ENCODE assay signal across 28 cellular contexts in the genomic region with DNA sequence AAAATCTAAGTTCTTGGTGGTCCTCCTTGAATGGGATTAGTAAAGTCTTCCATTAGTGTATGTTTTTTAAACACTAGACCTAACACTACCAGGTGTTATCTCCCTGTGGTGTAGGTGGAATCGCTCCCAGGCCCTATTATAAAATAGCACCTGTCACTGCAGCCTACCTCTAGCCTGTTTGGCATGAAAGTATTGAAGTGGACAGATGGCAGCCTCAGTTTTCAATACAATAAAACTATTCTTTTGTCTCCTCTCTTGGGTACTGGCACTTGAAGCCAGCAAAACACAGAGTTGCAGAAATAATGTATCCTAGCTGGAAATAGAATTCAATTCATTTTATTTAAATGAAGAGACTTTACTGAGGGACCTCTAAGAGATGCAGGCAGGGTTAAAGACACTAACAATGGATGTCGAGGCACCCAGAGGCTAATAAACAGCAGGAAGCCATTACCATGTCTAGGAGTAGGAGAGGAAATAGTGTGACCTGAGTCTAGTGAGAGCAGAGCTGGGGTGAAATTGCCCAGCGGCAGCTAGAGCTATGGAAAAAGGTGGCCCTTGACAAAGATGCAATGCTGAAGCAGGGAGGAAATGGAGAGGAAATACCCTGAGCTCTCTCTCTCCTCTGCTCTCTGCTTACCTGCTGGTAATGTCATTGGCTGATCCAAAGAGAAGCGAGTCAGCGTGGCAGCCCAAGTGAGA. TPM values are rescaled to one million over a fixed set of nuclear protein-coding genes. Genes with fewer than 3 reads are reported as not detected.
DNase-seq lines count a peak whose midpoint lies in the region; ATAC-seq, FAIRE-seq and TF ChIP-seq lines count a peak whose summit lies in the region.
"Had no signal": no experiment of that assay in that cellular context is flagged by ENCODE, and none has a peak within 500 bp of the region (broad histone marks: within the 10 kb centered on the region; RNA-seq: fewer than 3 reads in every experiment).

No MANE protein-coding gene starts in this region.

- H3K9me2 ChIP-seq in Loucy (replicated peaks; ENCODE audit: low read depth, low read length) = no peaks in the 10 kb centered on the region

- H3K27ac Mint-ChIP-seq in activated CD8-positive, alpha-beta T cell treated with anti-CD3 and anti-CD28 coated beads, Interleukin-2, amount 10 ng/mL, durations not matched to agents 7 days and 5 days = no peak overlapping the region
- H3K27ac Mint-ChIP-seq: activated naive CD8-positive, alpha-beta T cell; B cell; CD8-positive, alpha-beta T cell had no signal

- no peaks in the 10 kb centered on the region for H3F3A ChIP-seq in Loucy (ENCODE audit: low read depth)

- ATAC-seq in activated CD8-positive, alpha-beta T cell treated with anti-CD3 and anti-CD28 coated beads, Interleukin-2, amount 10 ng/mL, durations not matched to agents 7 days and 5 days = no peak
- ATAC-seq: CD8-positive, alpha-beta T cell had no signal

- FAIRE-seq in urothelium cell line (lab: Jason Lieb, UNC) = no peak

- H3K27me3 Mint-ChIP-seq in activated CD8-positive, alpha-beta T cell treated with anti-CD3 and anti-CD28 coated beads, Interleukin-2, amount 10 ng/mL, durations not matched to agents 7 days and 5 days (ENCODE audit: low read depth) = peaks cover 31% of the 10 kb centered on the region

- DNase-seq in COLO668 (lab: John Stamatoyannopoulos, UW; ENCODE audit: unreplicated experiment) (peak; percentile 42), NCI-H345 treated with DMSO at 0.1 percent for 48 hours (lab: John Stamatoyannopoulos, UW; ENCODE audit: unreplicated experiment) (peak; percentile 99), cerebellar cortex (ENCODE audit: low spot score) (peak; percentile 84), urothelium cell line (ENCODE audit: low spot score) (no peak), globus pallidus (ENCODE audit: low spot score) (no peak)
- no peak for DNase-seq in activated CD8-positive, alpha-beta T cell treated with anti-CD3 and anti-CD28 coated beads, Interleukin-2, amount 10 ng/mL, durations not matched to agents 7 days and 5 days
- DNase-seq: activated CD4-positive, alpha-beta T cell treated with anti-CD3 and anti-CD28 coated beads for 1 hour; activated effector memory CD4-positive, alpha-beta T cell treated with Interleukin-2 at 50 U/mL for 16 hours; activated T-cell treated with anti-CD3 and anti-CD28 coated beads for 4 hours; anterior cingulate cortex; CD8-positive, alpha-beta T cell; colonic mucosa; effector CD8-positive, alpha-beta T cell; head of caudate nucleus; KBM-7; MM.1S; NCI-H526 treated with DMSO at 0.1 percent for 48 hours; stimulated activated CD4-positive, alpha-beta T cell treated with anti-CD3 and anti-CD28 coated beads, Interleukin-1b, Interleukin-23, amount 100 ng/mL, for 48 hours; stimulated activated CD8-positive, alpha-beta memory T cell treated with anti-CD3 and anti-CD28 coated beads, Interleukin-4, amount 100 ng/mL, for 48 hours; T-helper 1 cell; tibial artery had no signal

- H3K4me1 Mint-ChIP-seq in activated CD8-positive, alpha-beta T cell treated with anti-CD3 and anti-CD28 coated beads, Interleukin-2, amount 10 ng/mL, durations not matched to agents 7 days and 5 days (ENCODE audit: low read depth) = no peaks in the 10 kb centered on the region
- H3K4me1 Mint-ChIP-seq: B cell had no signal

- H3K9ac ChIP-seq in Loucy (ENCODE audit: low read depth, low read length, poor library complexity, severe bottlenecking) = no peak overlapping the region
- H3K9ac ChIP-seq: parathyroid adenoma had no signal

- H3K79me2 ChIP-seq in Loucy (ENCODE audit: insufficient read depth, low read length) = no peaks in the 10 kb centered on the region
- H3K79me2 ChIP-seq: parathyroid adenoma had no signal

- H2AFZ ChIP-seq in Loucy (ENCODE audit: low read length) = 0 out of 2 replicates have a peak overlapping the region, but pooled peaks have one; percentile 20
- H2AFZ ChIP-seq: parathyroid adenoma had no signal

- no peaks in the 10 kb centered on the region for H4K20me1 ChIP-seq in Loucy (ENCODE audit: insufficient read depth, low read length, poor library complexity, severe bottlenecking)

- peak overlapping the region; percentile 10 for H3K4me2 ChIP-seq in Loucy (ENCODE audit: low read depth, low read length, poor library complexity, severe bottlenecking)
- H3K4me2 ChIP-seq: smooth muscle cell had no signal

- no peaks in the 10 kb centered on the region for H3K36me3 Mint-ChIP-seq in activated CD8-positive, alpha-beta T cell treated with anti-CD3 and anti-CD28 coated beads, Interleukin-2, amount 10 ng/mL, durations not matched to agents 7 days and 5 days (ENCODE audit: low read depth)
- H3K36me3 Mint-ChIP-seq: CD8-positive, alpha-beta T cell had no signal

- H3K4me1 ChIP-seq in Loucy (ENCODE audit: insufficient read depth, low read length, poor library complexity, severe bottlenecking) = peaks cover 13% of the 10 kb centered on the region
- H3K4me1 ChIP-seq: colonic mucosa, parathyroid adenoma, right atrium auricular region, tibial artery had no signal

- H3K27me3 ChIP-seq in Loucy (ENCODE audit: insufficient read depth, low read length, poor library complexity, severe bottlenecking) = no peaks in the 10 kb centered on the region
- H3K27me3 ChIP-seq: colonic mucosa, right atrium auricular region had no signal

- H3K4me3 ChIP-seq in Loucy (ENCODE audit: low read length, poor library complexity, severe bottlenecking) = no peak overlapping the region
- H3K4me3 ChIP-seq: colonic mucosa, right atrium auricular region, smooth muscle cell, tibial artery had no signal

- no peaks in the 10 kb centered on the region for H3K36me3 ChIP-seq in Loucy (ENCODE audit: insufficient read depth, low read length)
- H3K36me3 ChIP-seq: colonic mucosa, right atrium auricular region, tibial artery had no signal

- H3K9me3 ChIP-seq in Loucy (ENCODE audit: insufficient read depth, low read depth, low read length) = 0 out of 2 replicates have a peak, but pooled peaks cover 3% of the 10 kb centered on the region
- H3K9me3 ChIP-seq: colonic mucosa had no signal

- CTCF ChIA-PET in activated CD8-positive, alpha-beta T cell treated with anti-CD3 and anti-CD28 coated beads, Interleukin-2, amount 10 ng/mL, durations not matched to agents 7 days and 5 days (lab: Charles Lee) = interaction anchor here (2.0 kb wide), 1 partner anchor 235 kb away, joined by 7 read pairs; no protein-coding TSS in a partner anchor

- TF ChIP-seq CTCF in Loucy (conservative IDR thresholded peaks at IDR 0.05; ENCODE audit: low read length) = no peak

- no peak overlapping the region for H3K4me3 Mint-ChIP-seq in activated CD8-positive, alpha-beta T cell treated with anti-CD3 and anti-CD28 coated beads, Interleukin-2, amount 10 ng/mL, durations not matched to agents 7 days and 5 days
- H3K4me3 Mint-ChIP-seq: activated naive CD8-positive, alpha-beta T cell; B cell; CD8-positive, alpha-beta T cell had no signal

- H3K9me3 Mint-ChIP-seq in activated CD8-positive, alpha-beta T cell treated with anti-CD3 and anti-CD28 coated beads, Interleukin-2, amount 10 ng/mL, durations not matched to agents 7 days and 5 days (ENCODE audit: insufficient read depth) = peaks cover 6% of the 10 kb centered on the region

- POLR2A ChIA-PET in activated CD8-positive, alpha-beta T cell treated with anti-CD3 and anti-CD28 coated beads, Interleukin-2, amount 10 ng/mL, durations not matched to agents 7 days and 5 days (lab: Charles Lee) = no interaction called here

RNA-seq across cellular contexts. Expression of a gene that starts 49.1 kb away (rescaled TPM):
- total RNA-seq in activated CD8-positive, alpha-beta T cell treated with anti-CD3 and anti-CD28 coated beads, Interleukin-2, amount 10 ng/mL, durations not matched to agents 7 days and 5 days = under 1 TPM; 0.13 to 0.24 TPM
- total RNA-seq: B cell; CD8-positive, alpha-beta T cell; OCI-LY7; right atrium auricular region had no signal

Comparison
In these comparisons a context has a peak if more than half of its experiments do, and no peak if none do; other contexts are left out.
1. DNase-seq: peak in COLO668 (single experiment), NCI-H345 treated with DMSO at 0.1 percent for 48 hours (single experiment) and cerebellar cortex (single experiment); none in urothelium cell line (single experiment), globus pallidus (single experiment) and activated CD8-positive, alpha-beta T cell treated with anti-CD3 and anti-CD28 coated beads, Interleukin-2, amount 10 ng/mL, durations not matched to agents 7 days and 5 days (single experiment).